In genomic region chr17:1522626-1523025, GRCh38 we compare ENCODE assay signal across 8 cellular contexts.
"Had no signal": no experiment of that assay in that cellular context is flagged by ENCODE, and none has a peak within 500 bp of the region (broad histone marks: within the 10 kb centered on the region; RNA-seq: fewer than 3 reads in every experiment).

No MANE protein-coding gene starts in this region.

- DNase-seq: GM23248, GOT3, H7, IMR-90 had no signal

- H3K4me1 ChIP-seq: HAP-1 had no signal

- H3K9ac ChIP-seq: GM23248 had no signal

- FAIRE-seq: HTR-8/SVneo, K562 had no signal

- H2AFZ ChIP-seq: GM23248 had no signal

- ATAC-seq: HCT116, K562 had no signal

- H3K27ac ChIP-seq: GM23248 had no signal

- H3K4me3 ChIP-seq: GM23248, HAP-1, K562 had no signal

- H3K9me3 ChIP-seq: HAP-1 had no signal
